Comparison of ENCODE assay signal across 9 cellular contexts in genomic region chr22:40857309-40857851, GRCh38. TPM values are rescaled to one million over a fixed set of nuclear protein-coding genes. Genes with fewer than 3 reads are reported as not detected.
DNase-seq lines count a peak whose midpoint lies in the region; ATAC-seq and TF ChIP-seq lines count a peak whose summit lies in the region.
"Had no signal": no experiment of that assay in that cellular context is flagged by ENCODE, and none has a peak within 500 bp of the region (broad histone marks: within the 10 kb centered on the region; RNA-seq: fewer than 3 reads in every experiment).

No MANE protein-coding gene starts in this region.

- peaks cover 28% of the 10 kb centered on the region for H4K20me1 ChIP-seq in IMR-90 (ENCODE audit: insufficient read depth, low read length)

- no peak overlapping the region for H2BK15ac ChIP-seq in IMR-90 (ENCODE audit: low read depth, low read length)

- H3K23ac ChIP-seq in IMR-90 (ENCODE audit: low read depth, low read length), result peak overlapping the region; percentile 98

- H3K9ac ChIP-seq in IMR-90 (ENCODE audit: low read depth, low read length) (peak overlapping the region; percentile 95), muscle layer of colon (ENCODE audit: low read length) (peak overlapping the region; percentile 98)

- peak overlapping the region; percentile 99 for H3K27ac ChIP-seq in AG04450 (ENCODE audit: low read depth, low read length)
- H3K27ac ChIP-seq in IMR-90 (ENCODE audit: insufficient read depth, low read length), result peak overlapping the region; percentile 95
- H3K27ac ChIP-seq in muscle layer of colon (ENCODE audit: low read depth, low read length), result peak overlapping the region; percentile 97

- peak overlapping the region; percentile 60 for H4K91ac ChIP-seq in IMR-90 (ENCODE audit: insufficient read depth, low read depth, low read length)

- peaks cover 9% of the 10 kb centered on the region for H3K4me1 ChIP-seq in IMR-90 (ENCODE audit: control insufficient read depth, insufficient read depth, low read length)
- peaks cover 42% of the 10 kb centered on the region for H3K4me1 ChIP-seq in muscle layer of colon (ENCODE audit: insufficient read depth, low read length)

- H2AFZ ChIP-seq in IMR-90 (replicated peaks; ENCODE audit: low read length, poor library complexity), result peak overlapping the region; percentile 94

- H2AK9ac ChIP-seq in IMR-90 (replicated peaks; ENCODE audit: low read depth, low read length, poor library complexity), result peak overlapping the region; percentile 91

- DNase-seq in AG04450 (ENCODE audit: low read depth, low spot score), result no peak
- no peak for DNase-seq in IMR-90
- DNase-seq in cerebellum (ENCODE audit: low spot score), result peak; percentile 4
- DNase-seq in LoVo (ENCODE audit: low spot score), result no peak
- DNase-seq in activated CD8-positive, alpha-beta memory T cell treated with anti-CD3 and anti-CD28 coated beads, Interleukin-2, amount 50 U/mL, for 4 hours, result no peak
- no peak for DNase-seq in SW480 (ENCODE audit: low spot score)
- DNase-seq in mesenteric fat pad (ENCODE audit: low spot score), result no peak

- peak overlapping the region; percentile 13; the same call in 1 of the 2 replicates for H2BK120ac ChIP-seq in IMR-90 (ENCODE audit: low read depth, low read length)

- peaks cover 8% of the 10 kb centered on the region; the same call in 1 of the 2 replicates for H3K9me1 ChIP-seq in IMR-90 (ENCODE audit: insufficient read depth, low read length)

- no peak overlapping the region for H2BK20ac ChIP-seq in IMR-90 (ENCODE audit: low read depth, low read length)

- dilution Hi-C loops in IMR-90 (cut with HindIII; ENCODE audit: low sequenced_read_pairs, unreplicated experiment), result no loop called here

- no peak; the same call in 1 of the 2 replicates for ATAC-seq in IMR-90 (ENCODE audit: low read depth)

- H3K56ac ChIP-seq in IMR-90 (ENCODE audit: extremely low read depth, insufficient read depth, low read length), result peak overlapping the region; percentile 78

- TF ChIP-seq CTCF in AG04450 (IDR thresholded peaks at IDR 0.05; ENCODE audit: low read depth, low read length) (no peak), IMR-90 (conservative IDR thresholded peaks at IDR 0.05; ENCODE audit: low read depth, low read length) (no peak)

- BruUV-seq in IMR-90 (replicated peaks; lab: Mats Ljungman, UMichigan), result TSS peak; percentile 71

- CTCF ChIA-PET in AG04450 (lab: Charles Lee) (interaction anchor here (1.1 to 1.6 kb wide), 3 partner anchors 36 to 174 kb away, joined by 3 to 7 read pairs (median 4); no protein-coding TSS in a partner anchor), IMR-90 (lab: Yijun Ruan, JAX) (interaction anchor here (1.0 kb wide), 1 partner anchor 65 kb away, joined by 3 read pairs; no protein-coding TSS in a partner anchor)

- H3K4me2 ChIP-seq in IMR-90 (ENCODE audit: low read depth, low read length), result peak overlapping the region; percentile 88

- peak overlapping the region; percentile 93 for H3K4ac ChIP-seq in IMR-90 (ENCODE audit: low read depth, low read length)

- peak overlapping the region; percentile 90 for H2AK5ac ChIP-seq in IMR-90 (ENCODE audit: low read depth, low read length)

- peaks cover 14 to 56% of the 10 kb centered on the region in 2 experiments for H3K79me1 ChIP-seq in IMR-90 (ENCODE audit: low read depth in 1 of 2, low read length in 2 of 2)

- intact Hi-C loops in IMR-90 (cut with micrococcal nuclease), result no loop called here

- no peaks in the 10 kb centered on the region for H3K36me3 ChIP-seq in IMR-90 (ENCODE audit: control insufficient read depth, insufficient read depth, low read length)
- H3K36me3 ChIP-seq in muscle layer of colon (ENCODE audit: insufficient read depth, low read length), result peaks cover 8% of the 10 kb centered on the region

- H3K9me3 ChIP-seq in AG04450 (ENCODE audit: control insufficient read depth, insufficient read depth, low read length) (peaks cover 3% of the 10 kb centered on the region; the same call in 1 of the 2 replicates), IMR-90 (ENCODE audit: control insufficient read depth, insufficient read depth, low read length) (no peaks in the 10 kb centered on the region), muscle layer of colon (ENCODE audit: low read length) (no peaks in the 10 kb centered on the region)

- H3K18ac ChIP-seq in IMR-90 (ENCODE audit: low read depth, low read length), result no peak overlapping the region

- POLR2A ChIA-PET in AG04450 (lab: Yijun Ruan, JAX) (interaction anchor here (0.5 to 1.4 kb wide), 13 partner anchors 11 to 611 kb away, joined by 3 to 9 read pairs (median 4); partner anchors contain the start of genes ACO2, PHF5A, RBX1 and SLC25A17), IMR-90 (lab: Charles Lee; ENCODE audit: unreplicated experiment) (interaction anchor here (0.6 kb wide), 1 partner anchor 46 kb away, joined by 10 read pairs; no protein-coding TSS in a partner anchor)

- peak overlapping the region; percentile 32 for H4K5ac ChIP-seq in IMR-90 (ENCODE audit: low read depth, low read length)

- 0% methylated on average over 7 of the region's 18 CpGs; no CpG with 5 or more reads in 1 of the 2 experiments for WGBS in IMR-90 (ENCODE audit: extremely low coverage in 2 of 2, insufficient read length in 1 of 2), 2 experiments

- H3K4me3 ChIP-seq in AG04450 (ENCODE audit: low read depth, low read length) (peak overlapping the region; percentile 77), IMR-90 (ENCODE audit: insufficient read depth, low read depth, low read length) (peak overlapping the region; percentile 67), muscle layer of colon (ENCODE audit: low read depth in 1 of 2, low read length in 2 of 2) (peak overlapping the region; percentile 97 to 99)

- peak overlapping the region; percentile 87 for H3K14ac ChIP-seq in IMR-90 (replicated peaks; ENCODE audit: low read depth, low read length)

- peak overlapping the region; percentile 88 to 93 for H4K8ac ChIP-seq in IMR-90 (ENCODE audit: low read depth in 2 of 2, low read length in 2 of 2)

- in situ Hi-C loops in IMR-90 (cut with MboI; ENCODE audit: low sequenced_read_pairs), result no loop called here

- TF ChIP-seq POLR2A in IMR-90 (IDR thresholded peaks at IDR 0.05; ENCODE audit: low read depth, low read length), result no peak

- peak overlapping the region; percentile 65 for H2BK5ac ChIP-seq in IMR-90 (ENCODE audit: low read depth, low read length, poor library complexity, severe bottlenecking)

- H3K27me3 ChIP-seq in AG04450 (ENCODE audit: control insufficient read depth, insufficient read depth, low read length) (no peaks in the 10 kb centered on the region), IMR-90 (ENCODE audit: control insufficient read depth, insufficient read depth, low read length) (no peaks in the 10 kb centered on the region), muscle layer of colon (ENCODE audit: control insufficient read depth in 1 of 2, insufficient read depth in 2 of 2, low read length in 2 of 2) (no peaks in the 10 kb centered on the region)

- no peak for TF ChIP-seq RAD21 in IMR-90 (IDR thresholded peaks at IDR 0.05; ENCODE audit: low read length)

TF ChIP-seq in IMR-90, 13 proteins besides CTCF, POLR2A, EP300 and RAD21:
- TF ChIP-seq BHLHE40 (IDR thresholded peaks at IDR 0.05; ENCODE audit: low read depth, low read length) (no peak), CEBPB (IDR thresholded peaks at IDR 0.05; ENCODE audit: low read depth, low read length) (peak; percentile 51; the same call in 1 of the 2 replicates)

RNA-seq across cellular contexts. Expression of gene XPNPEP3, which starts 0.4 kb away (rescaled TPM):
- polyA plus RNA-seq in AG04450 (2011; rRNA removed) (22.7 and 26.3 TPM in 2 replicates), IMR-90 (2012; rRNA removed) (8.4 and 9.3 TPM in 2 replicates)
- polyA minus RNA-seq in AG04450 (2011; rRNA and poly(A)+ RNA removed), result 31.6 and 33.9 TPM in 2 replicates
- total RNA-seq in IMR-90 (2012; rRNA removed) (10.9 and 18.1 TPM in 2 replicates), cerebellum (10.5 TPM), mesenteric fat pad (18.5 TPM)
- 3.1 and 4.2 TPM in 2 replicates for polyA plus RNA-seq in IMR-90 (2012; cell fraction: cytosol; rRNA removed)
- 5.4 and 15.8 TPM in 2 replicates for polyA plus RNA-seq in IMR-90 (2012; cell fraction: nucleus; rRNA removed; ENCODE audit: low replicate concordance)

RNA-seq across cellular contexts. Expression of gene ST13, which starts 0.9 kb away (rescaled TPM):
- polyA plus RNA-seq in AG04450 (2011; rRNA removed) (193 and 271 TPM in 2 replicates), IMR-90 (2012; rRNA removed) (109 and 115 TPM in 2 replicates)
- 90.1 and 114 TPM in 2 replicates for polyA minus RNA-seq in AG04450 (2011; rRNA and poly(A)+ RNA removed)
- total RNA-seq in IMR-90 (2012; rRNA removed) (228 and 235 TPM in 2 replicates), cerebellum (111 TPM), mesenteric fat pad (241 TPM)
- polyA plus RNA-seq in IMR-90 (2012; cell fraction: cytosol; rRNA removed), result 26.1 and 45.7 TPM in 2 replicates
- polyA plus RNA-seq in IMR-90 (2012; cell fraction: nucleus; rRNA removed; ENCODE audit: low replicate concordance), result 4.4 and 54.4 TPM in 2 replicates

RNA-seq across cellular contexts. Expression of gene DNAJB7, which starts 4.5 kb away (rescaled TPM):
- polyA plus RNA-seq in AG04450 (2011; rRNA removed) (not detected in 2 replicates), IMR-90 (2012; rRNA removed) (not detected in 2 replicates)
- not detected in 2 replicates for polyA minus RNA-seq in AG04450 (2011; rRNA and poly(A)+ RNA removed)
- total RNA-seq in IMR-90 (2012; rRNA removed) (not detected in 2 replicates), cerebellum (not detected), mesenteric fat pad (not detected)
- not detected in 2 replicates for polyA plus RNA-seq in IMR-90 (2012; cell fraction: cytosol; rRNA removed)
- not detected in 2 replicates for polyA plus RNA-seq in IMR-90 (2012; cell fraction: nucleus; rRNA removed; ENCODE audit: low replicate concordance)
- total RNA-seq: myocyte had no signal

RNA-seq across cellular contexts. Expression of gene SLC25A17, which starts 38.2 kb away (rescaled TPM):
- polyA plus RNA-seq in AG04450 (2011; rRNA removed) (24.1 and 28.8 TPM in 2 replicates), IMR-90 (2012; rRNA removed) (15.2 and 19.6 TPM in 2 replicates)
- polyA minus RNA-seq in AG04450 (2011; rRNA and poly(A)+ RNA removed), result 7.9 and 11.2 TPM in 2 replicates
- total RNA-seq in IMR-90 (2012; rRNA removed) (31.7 and 36.0 TPM in 2 replicates), cerebellum (18.0 TPM), mesenteric fat pad (15.0 TPM)
- 7.3 and 8.4 TPM in 2 replicates for polyA plus RNA-seq in IMR-90 (2012; cell fraction: cytosol; rRNA removed)
- polyA plus RNA-seq in IMR-90 (2012; cell fraction: nucleus; rRNA removed; ENCODE audit: low replicate concordance), result 4.1 and 21.8 TPM in 2 replicates
